Comparison of ENCODE assay signal across 10 cellular contexts in the genomic region with DNA sequence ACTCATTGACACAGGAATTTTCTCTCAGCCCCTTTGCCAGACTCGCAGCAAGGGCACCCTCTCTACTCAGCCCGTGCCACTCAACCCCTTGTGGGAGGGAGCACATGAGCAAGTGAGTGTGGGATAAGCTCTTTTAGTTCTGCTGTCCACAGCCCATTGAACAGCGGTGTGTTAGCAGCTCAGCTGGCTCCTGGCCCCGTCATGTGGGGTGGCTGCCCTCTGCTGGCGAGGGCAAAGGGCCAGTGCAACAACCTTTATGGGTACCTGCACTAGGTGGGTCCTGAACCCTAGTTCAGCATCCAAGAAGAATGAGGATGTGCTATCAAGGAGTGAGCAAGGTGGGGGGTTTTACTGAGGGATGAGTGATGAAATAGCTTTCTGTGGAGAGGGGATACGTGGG.
DNase-seq lines count a peak whose midpoint lies in the region; ATAC-seq, FAIRE-seq and TF ChIP-seq lines count a peak whose summit lies in the region.
"Had no signal": no experiment of that assay in that cellular context is flagged by ENCODE, and none has a peak within 500 bp of the region (broad histone marks: within the 10 kb centered on the region; RNA-seq: fewer than 3 reads in every experiment).

No MANE protein-coding gene starts in this region.

- no peak overlapping the region for H3K27ac ChIP-seq in keratinocyte (ENCODE audit: control insufficient read depth, insufficient read depth, low read length)

- H3K4me2 ChIP-seq in keratinocyte (ENCODE audit: control insufficient read depth, extremely low read depth, insufficient read depth, low read depth, low read length), result no peak overlapping the region

- no peaks in the 10 kb centered on the region for H3K9me1 ChIP-seq in keratinocyte (ENCODE audit: control insufficient read depth, extremely low read depth, insufficient read depth, low read length)

- H4K20me1 ChIP-seq in keratinocyte (ENCODE audit: control insufficient read depth, extremely low read depth, insufficient read depth, low read length), result no peaks in the 10 kb centered on the region

- no peak overlapping the region for H3K9ac ChIP-seq in keratinocyte (ENCODE audit: control insufficient read depth, extremely low read depth, insufficient read depth, low read length)

- DNase-seq in DMS 273 (lab: John Stamatoyannopoulos, UW; ENCODE audit: unreplicated experiment) (peak; percentile 72), DMS 273 treated with DMSO at 0.1 percent for 48 hours (lab: John Stamatoyannopoulos, UW) (no peak), NCI-H2171 treated with DMSO at 0.1 percent for 48 hours (lab: John Stamatoyannopoulos, UW) (peak; percentile 2), keratinocyte (ENCODE audit: low read depth, low spot score) (no peak), cortex of kidney (lab: John Stamatoyannopoulos, UW) (no peak), amniotic stem cell (lab: John Stamatoyannopoulos, UW) (no peak)
- peak; percentile 57 to 62 for DNase-seq in activated T-cell treated with anti-CD3 and anti-CD28 coated beads, Interleukin-2, amount 50 U/mL, for 48 hours

- no peaks in the 10 kb centered on the region for H3K79me2 ChIP-seq in keratinocyte (ENCODE audit: control insufficient read depth, insufficient read depth, low read length)

- H3K27me3 ChIP-seq in keratinocyte (ENCODE audit: control insufficient read depth, extremely low read depth, insufficient read depth, low read length), result no peaks in the 10 kb centered on the region

- no peak overlapping the region for H2AFZ ChIP-seq in keratinocyte (ENCODE audit: control insufficient read depth, low read length)

- no peak for FAIRE-seq in keratinocyte (lab: Jason Lieb, UNC)
- FAIRE-seq: A204.1, TTC549 had no signal

- H3K4me3 ChIP-seq in keratinocyte (ENCODE audit: control insufficient read depth in 2 of 3, extremely low read depth in 1 of 3, insufficient read depth in 2 of 3, low read depth in 1 of 3, low read length in 3 of 3), result no peak overlapping the region

- H3K36me3 ChIP-seq in keratinocyte (ENCODE audit: control insufficient read depth in 2 of 2, extremely low read depth in 1 of 2, insufficient read depth in 2 of 2, low read length in 2 of 2), result no peaks in the 10 kb centered on the region

- H3K9me3 ChIP-seq in keratinocyte (ENCODE audit: control insufficient read depth, low read depth, low read length), result no peaks in the 10 kb centered on the region

- peak; percentile 48 to 81 (median 75) for TF ChIP-seq CTCF in keratinocyte (optimal IDR thresholded peaks at IDR 0.05 in 1 of 3, IDR thresholded peaks at IDR 0.05 in 1 of 3, conservative IDR thresholded peaks at IDR 0.05 in 1 of 3; ENCODE audit: extremely low read depth in 1 of 3, insufficient read depth in 2 of 3, low read length in 3 of 3)

- dilution Hi-C loops in keratinocyte (cut with MboI; ENCODE audit: extremely low pct_ligation_motif_present, low sequenced_read_pairs), result no loop called here

- no peaks in the 10 kb centered on the region for H3K4me1 ChIP-seq in keratinocyte (ENCODE audit: control insufficient read depth, extremely low read depth, insufficient read depth, low read length)

- no peak for ATAC-seq in GM19328 (IDR thresholded peaks at IDR 0.05; ENCODE audit: unreplicated experiment)

Comparison
In these comparisons a context has a peak if more than half of its experiments do, and no peak if none do; other contexts are left out.
1. DNase-seq: peak in DMS 273 (single experiment), NCI-H2171 treated with DMSO at 0.1 percent for 48 hours (single experiment) and activated T-cell treated with anti-CD3 and anti-CD28 coated beads, Interleukin-2, amount 50 U/mL, for 48 hours (2 of 2); none in DMS 273 treated with DMSO at 0.1 percent for 48 hours (single experiment), keratinocyte (single experiment), cortex of kidney (single experiment) and amniotic stem cell (single experiment).